In genomic region chr12:14962797-14963196, GRCh38 we compare ENCODE assay signal across 1 cellular context.
A peak's percentile ranks its signal among the peaks of the same experiment; 100 is the strongest.
TF ChIP-seq lines count a peak whose summit lies in the region.

No MANE protein-coding gene starts in this region.

TF ChIP-seq in GM12878, 131 proteins besides CTCF, POLR2A, EP300 and RAD21:
- peak; percentile 40; the same call in 1 of the 2 replicates for TF ChIP-seq MLLT1 (IDR thresholded peaks at IDR 0.05)
- no peak for TF ChIP-seq MTA3 (IDR thresholded peaks at IDR 0.05; ENCODE audit: borderline replicate concordance, low read length)
- peak; percentile 10; the same call in 1 of the 2 replicates for TF ChIP-seq ZBTB40 (IDR thresholded peaks at IDR 0.05; ENCODE audit: borderline replicate concordance)
- no peak for TF ChIP-seq LARP7 (IDR thresholded peaks at IDR 0.05)
- TF ChIP-seq SMARCA5 (IDR thresholded peaks at IDR 0.05) = no peak
- no peak for TF ChIP-seq STAT1 (conservative IDR thresholded peaks at IDR 0.05)
- TF ChIP-seq CHD4 (IDR thresholded peaks at IDR 0.05) = no peak
- TF ChIP-seq HDAC6 (IDR thresholded peaks at IDR 0.05; ENCODE audit: unreplicated experiment) = no peak
- no peak for TF ChIP-seq RBBP5 (conservative IDR thresholded peaks at IDR 0.05)
- TF ChIP-seq, protein P1, sequence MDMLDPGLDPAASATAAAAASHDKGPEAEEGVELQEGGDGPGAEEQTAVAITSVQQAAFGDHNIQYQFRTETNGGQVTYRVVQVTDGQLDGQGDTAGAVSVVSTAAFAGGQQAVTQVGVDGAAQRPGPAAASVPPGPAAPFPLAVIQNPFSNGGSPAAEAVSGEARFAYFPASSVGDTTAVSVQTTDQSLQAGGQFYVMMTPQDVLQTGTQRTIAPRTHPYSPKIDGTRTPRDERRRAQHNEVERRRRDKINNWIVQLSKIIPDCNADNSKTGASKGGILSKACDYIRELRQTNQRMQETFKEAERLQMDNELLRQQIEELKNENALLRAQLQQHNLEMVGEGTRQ (IDR thresholded peaks at IDR 0.05; ENCODE audit: borderline replicate concordance, low read depth, low read length) = no peak
- TF ChIP-seq, protein P2, sequence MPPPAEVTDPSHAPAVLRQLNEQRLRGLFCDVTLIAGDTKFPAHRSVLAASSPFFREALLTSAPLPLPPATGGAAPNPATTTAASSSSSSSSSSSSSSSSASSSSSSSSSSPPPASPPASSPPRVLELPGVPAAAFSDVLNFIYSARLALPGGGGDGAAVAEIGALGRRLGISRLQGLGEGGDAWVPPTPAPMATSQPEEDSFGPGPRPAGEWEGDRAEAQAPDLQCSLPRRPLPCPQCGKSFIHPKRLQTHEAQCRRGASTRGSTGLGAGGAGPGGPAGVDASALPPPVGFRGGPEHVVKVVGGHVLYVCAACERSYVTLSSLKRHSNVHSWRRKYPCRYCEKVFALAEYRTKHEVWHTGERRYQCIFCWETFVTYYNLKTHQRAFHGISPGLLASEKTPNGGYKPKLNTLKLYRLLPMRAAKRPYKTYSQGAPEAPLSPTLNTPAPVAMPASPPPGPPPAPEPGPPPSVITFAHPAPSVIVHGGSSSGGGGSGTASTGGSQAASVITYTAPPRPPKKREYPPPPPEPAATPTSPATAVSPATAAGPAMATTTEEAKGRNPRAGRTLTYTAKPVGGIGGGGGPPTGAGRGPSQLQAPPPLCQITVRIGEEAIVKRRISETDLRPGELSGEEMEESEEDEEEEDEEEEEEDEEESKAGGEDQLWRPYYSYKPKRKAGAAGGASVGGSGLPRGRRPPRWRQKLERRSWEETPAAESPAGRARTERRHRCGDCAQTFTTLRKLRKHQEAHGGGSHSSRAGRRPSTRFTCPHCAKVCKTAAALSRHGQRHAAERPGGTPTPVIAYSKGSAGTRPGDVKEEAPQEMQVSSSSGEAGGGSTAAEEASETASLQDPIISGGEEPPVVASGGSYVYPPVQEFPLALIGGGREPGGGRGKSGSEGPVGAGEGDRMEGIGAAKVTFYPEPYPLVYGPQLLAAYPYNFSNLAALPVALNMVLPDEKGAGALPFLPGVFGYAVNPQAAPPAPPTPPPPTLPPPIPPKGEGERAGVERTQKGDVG (CRISPR knock-in tag; IDR thresholded peaks at IDR 0.05) = no peak
- TF ChIP-seq RFX5 (IDR thresholded peaks at IDR 0.05; ENCODE audit: low read depth, low read length) = no peak
